Comparison of ENCODE assay signal across 1 cellular context in the genomic region with DNA sequence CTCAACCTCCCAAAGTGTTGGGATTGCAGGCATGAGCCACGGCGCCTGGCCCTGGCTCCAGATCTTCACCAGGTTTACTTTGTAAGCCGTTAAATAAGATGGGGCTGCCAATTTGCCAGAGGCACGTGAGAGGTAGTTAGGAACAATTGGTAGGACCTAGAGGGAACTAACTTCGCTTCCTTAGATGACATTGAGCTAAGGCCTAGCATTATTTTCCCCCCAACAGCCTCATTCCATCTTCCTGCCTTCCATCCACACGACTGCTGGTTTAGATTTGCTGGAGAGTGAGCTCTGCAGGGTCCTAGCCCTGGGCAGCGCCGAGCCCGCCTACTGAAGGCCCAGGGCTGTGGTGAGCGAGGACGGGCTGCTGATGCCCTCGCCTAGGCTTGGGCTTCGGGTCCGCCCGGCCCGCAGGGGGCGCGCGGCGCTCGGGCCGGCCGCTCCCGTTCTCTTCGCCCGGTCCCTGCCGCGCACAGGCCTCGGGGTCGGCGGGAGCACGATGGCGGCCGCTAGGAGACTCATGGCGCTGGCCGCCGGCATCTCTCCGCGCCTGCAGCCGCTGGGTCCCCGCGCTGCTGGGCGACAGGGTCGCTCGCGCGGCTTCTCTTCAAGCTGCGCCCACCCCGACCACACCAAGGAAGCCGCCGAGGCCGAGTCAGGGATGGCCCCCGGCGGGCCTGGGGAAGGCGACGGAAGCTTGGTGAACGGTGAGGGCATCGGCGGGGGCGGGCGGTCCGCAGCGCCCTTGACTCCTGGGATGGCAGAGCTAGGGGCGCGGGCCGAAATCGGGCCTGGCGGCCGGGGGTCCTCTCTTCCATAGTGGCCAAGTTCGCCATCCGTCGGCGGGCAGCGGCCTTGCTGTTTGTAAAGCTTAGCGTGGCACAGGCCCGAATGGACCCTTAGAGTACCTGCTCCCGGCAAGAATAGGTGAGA.
TF ChIP-seq lines count a peak whose summit lies in the region.

No MANE protein-coding gene starts in this region.

TF ChIP-seq in K562, 482 proteins besides CTCF, POLR2A, EP300 and RAD21 (continued from another document and continues in another):
- no peak for TF ChIP-seq HES1 (IDR thresholded peaks at IDR 0.05; ENCODE audit: low read depth)
- TF ChIP-seq CREM (IDR thresholded peaks at IDR 0.05; ENCODE audit: low read depth), result peak; percentile 76
- TF ChIP-seq, protein P1, sequence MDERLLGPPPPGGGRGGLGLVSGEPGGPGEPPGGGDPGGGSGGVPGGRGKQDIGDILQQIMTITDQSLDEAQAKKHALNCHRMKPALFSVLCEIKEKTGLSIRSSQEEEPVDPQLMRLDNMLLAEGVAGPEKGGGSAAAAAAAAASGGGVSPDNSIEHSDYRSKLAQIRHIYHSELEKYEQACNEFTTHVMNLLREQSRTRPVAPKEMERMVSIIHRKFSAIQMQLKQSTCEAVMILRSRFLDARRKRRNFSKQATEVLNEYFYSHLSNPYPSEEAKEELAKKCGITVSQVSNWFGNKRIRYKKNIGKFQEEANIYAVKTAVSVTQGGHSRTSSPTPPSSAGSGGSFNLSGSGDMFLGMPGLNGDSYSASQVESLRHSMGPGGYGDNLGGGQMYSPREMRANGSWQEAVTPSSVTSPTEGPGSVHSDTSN (CRISPR knock-in tag; IDR thresholded peaks at IDR 0.05; ENCODE audit: low read depth), result no peak
- TF ChIP-seq, protein P1 (tag; conservative IDR thresholded peaks at IDR 0.05; ENCODE audit: low read depth), result no peak
- peak; percentile 81; the same call in 1 of the 2 replicates for TF ChIP-seq NFRKB (IDR thresholded peaks at IDR 0.05; ENCODE audit: low read depth)
- TF ChIP-seq, protein P2, sequence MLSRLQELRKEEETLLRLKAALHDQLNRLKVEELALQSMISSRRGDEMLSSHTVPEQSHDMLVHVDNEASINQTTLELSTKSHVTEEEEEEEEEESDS (CRISPR knock-in tag; IDR thresholded peaks at IDR 0.05), result no peak
- TF ChIP-seq EGR1 (conservative IDR thresholded peaks at IDR 0.05), result peak; percentile 80
- TF ChIP-seq REST (CRISPR knock-in tag; IDR thresholded peaks at IDR 0.05; ENCODE audit: low read depth), result peak; percentile 55; the same call in 1 of the 2 replicates
- peak; percentile 35 to 73; a peak in 2 of 4 replicates for TF ChIP-seq ZNF639 (CRISPR knock-in tag; conservative IDR thresholded peaks at IDR 0.05 in 1 of 2, IDR thresholded peaks at IDR 0.05 in 1 of 2)
- TF ChIP-seq HOMEZ (CRISPR knock-in tag; IDR thresholded peaks at IDR 0.05), result no peak
- TF ChIP-seq FOXP1 (CRISPR knock-in tag; IDR thresholded peaks at IDR 0.05), result peak; percentile 89
- no peak for TF ChIP-seq SMAD3 (CRISPR knock-in tag; conservative IDR thresholded peaks at IDR 0.05)
- TF ChIP-seq RNF2 (IDR thresholded peaks at IDR 0.05), result no peak; the same call in 1 of the 2 replicates
- TF ChIP-seq MTA3 (IDR thresholded peaks at IDR 0.05; ENCODE audit: borderline replicate concordance), result peak; percentile 93
- peak; percentile 55; the same call in 1 of the 2 replicates for TF ChIP-seq VEZF1 (CRISPR knock-in tag; IDR thresholded peaks at IDR 0.05)
- TF ChIP-seq GATAD2B (IDR thresholded peaks at IDR 0.05; ENCODE audit: borderline replicate concordance), result peak; percentile 92; the same call in 1 of the 2 replicates
- TF ChIP-seq, protein P3, sequence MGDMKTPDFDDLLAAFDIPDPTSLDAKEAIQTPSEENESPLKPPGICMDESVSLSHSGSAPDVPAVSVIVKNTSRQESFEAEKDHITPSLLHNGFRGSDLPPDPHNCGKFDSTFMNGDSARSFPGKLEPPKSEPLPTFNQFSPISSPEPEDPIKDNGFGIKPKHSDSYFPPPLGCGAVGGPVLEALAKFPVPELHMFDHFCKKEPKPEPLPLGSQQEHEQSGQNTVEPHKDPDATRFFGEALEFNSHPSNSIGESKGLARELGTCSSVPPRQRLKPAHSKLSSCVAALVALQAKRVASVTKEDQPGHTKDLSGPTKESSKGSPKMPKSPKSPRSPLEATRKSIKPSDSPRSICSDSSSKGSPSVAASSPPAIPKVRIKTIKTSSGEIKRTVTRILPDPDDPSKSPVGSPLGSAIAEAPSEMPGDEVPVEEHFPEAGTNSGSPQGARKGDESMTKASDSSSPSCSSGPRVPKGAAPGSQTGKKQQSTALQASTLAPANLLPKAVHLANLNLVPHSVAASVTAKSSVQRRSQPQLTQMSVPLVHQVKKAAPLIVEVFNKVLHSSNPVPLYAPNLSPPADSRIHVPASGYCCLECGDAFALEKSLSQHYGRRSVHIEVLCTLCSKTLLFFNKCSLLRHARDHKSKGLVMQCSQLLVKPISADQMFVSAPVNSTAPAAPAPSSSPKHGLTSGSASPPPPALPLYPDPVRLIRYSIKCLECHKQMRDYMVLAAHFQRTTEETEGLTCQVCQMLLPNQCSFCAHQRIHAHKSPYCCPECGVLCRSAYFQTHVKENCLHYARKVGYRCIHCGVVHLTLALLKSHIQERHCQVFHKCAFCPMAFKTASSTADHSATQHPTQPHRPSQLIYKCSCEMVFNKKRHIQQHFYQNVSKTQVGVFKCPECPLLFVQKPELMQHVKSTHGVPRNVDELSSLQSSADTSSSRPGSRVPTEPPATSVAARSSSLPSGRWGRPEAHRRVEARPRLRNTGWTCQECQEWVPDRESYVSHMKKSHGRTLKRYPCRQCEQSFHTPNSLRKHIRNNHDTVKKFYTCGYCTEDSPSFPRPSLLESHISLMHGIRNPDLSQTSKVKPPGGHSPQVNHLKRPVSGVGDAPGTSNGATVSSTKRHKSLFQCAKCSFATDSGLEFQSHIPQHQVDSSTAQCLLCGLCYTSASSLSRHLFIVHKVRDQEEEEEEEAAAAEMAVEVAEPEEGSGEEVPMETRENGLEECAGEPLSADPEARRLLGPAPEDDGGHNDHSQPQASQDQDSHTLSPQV (IDR thresholded peaks at IDR 0.05), result peak; percentile 79
- TF ChIP-seq NFIC (IDR thresholded peaks at IDR 0.05), result peak; percentile 33
- TF ChIP-seq YBX1 (IDR thresholded peaks at IDR 0.05), result no peak
- TF ChIP-seq, protein P4, sequence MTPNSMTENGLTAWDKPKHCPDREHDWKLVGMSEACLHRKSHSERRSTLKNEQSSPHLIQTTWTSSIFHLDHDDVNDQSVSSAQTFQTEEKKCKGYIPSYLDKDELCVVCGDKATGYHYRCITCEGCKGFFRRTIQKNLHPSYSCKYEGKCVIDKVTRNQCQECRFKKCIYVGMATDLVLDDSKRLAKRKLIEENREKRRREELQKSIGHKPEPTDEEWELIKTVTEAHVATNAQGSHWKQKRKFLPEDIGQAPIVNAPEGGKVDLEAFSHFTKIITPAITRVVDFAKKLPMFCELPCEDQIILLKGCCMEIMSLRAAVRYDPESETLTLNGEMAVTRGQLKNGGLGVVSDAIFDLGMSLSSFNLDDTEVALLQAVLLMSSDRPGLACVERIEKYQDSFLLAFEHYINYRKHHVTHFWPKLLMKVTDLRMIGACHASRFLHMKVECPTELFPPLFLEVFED (CRISPR knock-in tag; conservative IDR thresholded peaks at IDR 0.05), result no peak
- no peak for TF ChIP-seq CSDE1 (IDR thresholded peaks at IDR 0.05)
- TF ChIP-seq EP400 (IDR thresholded peaks at IDR 0.05), result peak; percentile 95
- no peak for TF ChIP-seq ZNF311 (CRISPR knock-in tag; IDR thresholded peaks at IDR 0.05)
- peak; percentile 93 for TF ChIP-seq ARID4B (CRISPR knock-in tag; IDR thresholded peaks at IDR 0.05)
- TF ChIP-seq FUS (optimal IDR thresholded peaks at IDR 0.05; ENCODE audit: low read depth, low read length), result peak; percentile 99
